ENCODE assay signal across 15 cellular contexts in the genomic region with DNA sequence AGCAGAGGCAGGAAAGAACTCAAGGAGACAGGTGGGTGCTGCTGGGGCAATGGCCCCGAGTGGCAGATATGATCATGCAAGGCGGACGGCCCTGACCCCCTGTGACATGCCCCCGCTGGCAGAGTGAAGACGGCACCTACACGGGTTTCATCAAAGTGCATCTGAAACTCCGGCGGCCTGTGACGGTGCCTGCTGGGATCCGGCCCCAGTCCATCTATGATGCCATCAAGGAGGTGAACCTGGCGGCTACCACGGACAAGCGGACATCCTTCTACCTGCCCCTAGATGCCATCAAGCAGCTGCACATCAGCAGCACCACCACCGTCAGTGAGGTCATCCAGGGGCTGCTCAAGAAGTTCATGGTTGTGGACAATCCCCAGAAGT. TPM values are rescaled to one million over a fixed set of nuclear protein-coding genes. Genes with fewer than 3 reads are reported as not detected.
DNase-seq lines count a peak whose midpoint lies in the region; ATAC-seq and TF ChIP-seq lines count a peak whose summit lies in the region.
"Had no signal": no experiment of that assay in that cellular context is flagged by ENCODE, and none has a peak within 500 bp of the region (broad histone marks: within the 10 kb centered on the region; RNA-seq: fewer than 3 reads in every experiment).

No MANE protein-coding gene starts in this region.

- no peak overlapping the region for H3K4me3 Mint-ChIP-seq in activated CD4-positive, alpha-beta T cell treated with anti-CD3 and anti-CD28 coated beads, Interleukin-2, amount 10 ng/mL, durations not matched to agents 24 days and 14 days
- no peak overlapping the region for H3K4me3 Mint-ChIP-seq in CD8-positive, alpha-beta memory T cell
- no peak overlapping the region for H3K4me3 Mint-ChIP-seq in natural killer cell
- H3K4me3 Mint-ChIP-seq: type B pancreatic cell had no signal

- no peaks in the 10 kb centered on the region for H3K9me3 Mint-ChIP-seq in activated CD4-positive, alpha-beta T cell treated with anti-CD3 and anti-CD28 coated beads, Interleukin-2, amount 10 ng/mL, durations not matched to agents 24 days and 14 days
- H3K9me3 Mint-ChIP-seq in CD8-positive, alpha-beta memory T cell = no peaks in the 10 kb centered on the region
- no peaks in the 10 kb centered on the region for H3K9me3 Mint-ChIP-seq in activated naive CD4-positive, alpha-beta T cell treated with anti-CD3 and anti-CD28 coated beads, Interleukin-2, amount 50 U/mL, for 72 hours
- H3K9me3 Mint-ChIP-seq in natural killer cell = no peaks in the 10 kb centered on the region
- H3K9me3 Mint-ChIP-seq: activated T-helper 2 cell treated with anti-CD3 and anti-CD28 coated beads, Interferon-gamma antibody, Interleukin-2, Interleukin-4, amounts not matched to agents 10 μg/mL and 5 μg/mL and 100 μg/mL, durations not matched to agents 14 hours and 24 hours and 36 hours; dendritic cell treated with granulocyte-macrophage colony-stimulating factor and Interleukin-4, amounts not matched to agents 40 ng/mL and 50 ng/mL, for 4 days; type B pancreatic cell had no signal

- no peaks in the 10 kb centered on the region for H3K27me3 Mint-ChIP-seq in activated CD4-positive, alpha-beta T cell treated with anti-CD3 and anti-CD28 coated beads, Interleukin-2, amount 10 ng/mL, durations not matched to agents 24 days and 14 days
- peaks cover 0 to 1% of the 10 kb centered on the region in 2 donors for H3K27me3 Mint-ChIP-seq in CD8-positive, alpha-beta memory T cell
- H3K27me3 Mint-ChIP-seq in natural killer cell (ENCODE audit: low read depth in 2 of 2) = no peaks in the 10 kb centered on the region
- H3K27me3 Mint-ChIP-seq: dendritic cell treated with granulocyte-macrophage colony-stimulating factor and Interleukin-4, amounts not matched to agents 40 ng/mL and 50 ng/mL, for 4 days had no signal

- H3K9me3 ChIP-seq in CD8-positive, alpha-beta memory T cell (ENCODE audit: low read length) = no peaks in the 10 kb centered on the region
- no peaks in the 10 kb centered on the region for H3K9me3 ChIP-seq in Karpas-422 (ENCODE audit: low read length)
- H3K9me3 ChIP-seq: heart left ventricle, ovary, right atrium auricular region had no signal

- H3K27ac Mint-ChIP-seq in activated CD4-positive, alpha-beta T cell treated with anti-CD3 and anti-CD28 coated beads, Interleukin-2, amount 10 ng/mL, durations not matched to agents 24 days and 14 days = peak overlapping the region; percentile 100
- peak overlapping the region in 5 of 8 donors; percentile 96 to 100 (median 99) for H3K27ac Mint-ChIP-seq in CD8-positive, alpha-beta memory T cell
- peak overlapping the region; percentile 100 for H3K27ac Mint-ChIP-seq in activated naive CD4-positive, alpha-beta T cell treated with anti-CD3 and anti-CD28 coated beads, Interleukin-2, amount 50 U/mL, for 72 hours
- peak overlapping the region; percentile 90 to 100 for H3K27ac Mint-ChIP-seq in natural killer cell
- H3K27ac Mint-ChIP-seq: type B pancreatic cell had no signal

- no peak overlapping the region for H3K9ac ChIP-seq in Karpas-422 (ENCODE audit: low read length)
- H3K9ac ChIP-seq: GM23248 had no signal

- peaks cover 67% of the 10 kb centered on the region for H3K36me3 ChIP-seq in CD8-positive, alpha-beta memory T cell (ENCODE audit: insufficient read depth, low read length)
- 0 out of 2 replicates have a peak, but pooled peaks cover 3% of the 10 kb centered on the region for H3K36me3 ChIP-seq in Karpas-422 (ENCODE audit: insufficient read depth, low read length)
- H3K36me3 ChIP-seq: ovary had no signal

- no peak for DNase-seq in activated CD4-positive, alpha-beta T cell treated with anti-CD3 and anti-CD28 coated beads, Interleukin-2, amount 10 ng/mL, durations not matched to agents 24 days and 14 days
- no peak for DNase-seq in activated CD4-positive, alpha-beta T cell treated with anti-CD3 and anti-CD28 coated beads for 1 hour
- no peak for DNase-seq in CD8-positive, alpha-beta memory T cell
- no peak for DNase-seq in activated naive CD4-positive, alpha-beta T cell treated with anti-CD3 and anti-CD28 coated beads, Interleukin-2, amount 50 U/mL, for 72 hours (ENCODE audit: low spot score in 2 of 2)
- DNase-seq in natural killer cell = no peak
- no peak for DNase-seq in Karpas-422
- DNase-seq in ACHN = no peak

- no peak overlapping the region for H3K4me2 ChIP-seq in Karpas-422 (ENCODE audit: low read depth, low read length, poor library complexity, severe bottlenecking)

- no peaks in the 10 kb centered on the region for H4K20me1 ChIP-seq in Karpas-422 (ENCODE audit: insufficient read depth, low read depth, low read length)

- CTCF ChIA-PET in CD8-positive, alpha-beta memory T cell (lab: Charles Lee) = interaction anchor here (0.8 to 19.1 kb wide), 15 partner anchors 9 to 114 kb away, joined by 3 to 503 read pairs (median 7); a partner anchor contains a TSS

- H3K4me1 ChIP-seq in CD8-positive, alpha-beta memory T cell (ENCODE audit: insufficient read depth, low read length) = peaks cover 49% of the 10 kb centered on the region
- peaks cover 15% of the 10 kb centered on the region for H3K4me1 ChIP-seq in Karpas-422 (ENCODE audit: low read length)

- peaks cover 83% of the 10 kb centered on the region for H3K4me1 Mint-ChIP-seq in activated CD4-positive, alpha-beta T cell treated with anti-CD3 and anti-CD28 coated beads, Interleukin-2, amount 10 ng/mL, durations not matched to agents 24 days and 14 days
- H3K4me1 Mint-ChIP-seq in CD8-positive, alpha-beta memory T cell = peaks cover 58 to 84% (median 72%) of the 10 kb centered on the region in 3 donors
- peaks cover 62 to 66% of the 10 kb centered on the region in 2 donors for H3K4me1 Mint-ChIP-seq in natural killer cell

- H3K4me3 ChIP-seq in CD8-positive, alpha-beta memory T cell (ENCODE audit: low read length) = no peak overlapping the region
- H3K4me3 ChIP-seq in Karpas-422 (ENCODE audit: low read length) = no peak overlapping the region
- H3K4me3 ChIP-seq: GM23248, heart left ventricle, ovary, right atrium auricular region had no signal

- no peak overlapping the region for H3K27ac ChIP-seq in CD8-positive, alpha-beta memory T cell (ENCODE audit: low read depth, low read length)
- no peak overlapping the region for H3K27ac ChIP-seq in Karpas-422 (ENCODE audit: low read length)
- H3K27ac ChIP-seq: GM23248, ovary, right atrium auricular region had no signal

- H3K36me3 Mint-ChIP-seq in activated CD4-positive, alpha-beta T cell treated with anti-CD3 and anti-CD28 coated beads, Interleukin-2, amount 10 ng/mL, durations not matched to agents 24 days and 14 days (ENCODE audit: low read depth) = peaks cover 84% of the 10 kb centered on the region
- H3K36me3 Mint-ChIP-seq in CD8-positive, alpha-beta memory T cell = peaks cover 7 to 90% (median 26%) of the 10 kb centered on the region in 3 donors
- H3K36me3 Mint-ChIP-seq in activated naive CD4-positive, alpha-beta T cell treated with anti-CD3 and anti-CD28 coated beads, Interleukin-2, amount 50 U/mL, for 72 hours = peaks cover 60 to 75% of the 10 kb centered on the region in 2 donors
- no peaks in the 10 kb centered on the region for H3K36me3 Mint-ChIP-seq in natural killer cell

- POLR2A ChIA-PET in CD8-positive, alpha-beta memory T cell (lab: Charles Lee) = interaction anchor here (2.9 to 6.4 kb wide), 2 partner anchors 27 to 33 kb away, joined by 14 to 45 read pairs; no protein-coding TSS in a partner anchor

- no peaks in the 10 kb centered on the region for H3K9me2 ChIP-seq in Karpas-422 (replicated peaks; ENCODE audit: insufficient read depth, low read length)

- no peaks in the 10 kb centered on the region for H3K27me3 ChIP-seq in CD8-positive, alpha-beta memory T cell (ENCODE audit: insufficient read depth, low read length, poor library complexity, severe bottlenecking)
- H3K27me3 ChIP-seq in Karpas-422 (ENCODE audit: low read length) = no peaks in the 10 kb centered on the region
- H3K27me3 ChIP-seq: heart left ventricle, ovary, right atrium auricular region had no signal

- no peak for ATAC-seq in activated naive CD4-positive, alpha-beta T cell treated with anti-CD3 and anti-CD28 coated beads, Interleukin-2, amount 50 U/mL, for 72 hours
- ATAC-seq in natural killer cell = no peak
- ATAC-seq in GM21786 (IDR thresholded peaks at IDR 0.05; ENCODE audit: unreplicated experiment) = no peak

- H3K79me2 ChIP-seq in Karpas-422 (ENCODE audit: low read length) = peaks cover 15% of the 10 kb centered on the region

- intact Hi-C loops in activated CD4-positive, alpha-beta T cell treated with anti-CD3 and anti-CD28 coated beads, Interleukin-2, amount 10 ng/mL, durations not matched to agents 24 days and 14 days (cut with micrococcal nuclease) = no loop called here
- intact Hi-C loops in natural killer cell (cut with micrococcal nuclease) = loop anchor here (5.0 kb wide), 1 partner anchor 1297 kb away; no protein-coding TSS in a partner anchor

- TF ChIP-seq CTCF in natural killer cell (IDR thresholded peaks at IDR 0.05) = no peak

- in situ Hi-C loops in ACHN (cut with HindIII; ENCODE audit: low pct_ligation_motif_present, low pct_unique_long_range_greater_than_20kb, low sequenced_read_pairs) = no loop called here

- H2AFZ ChIP-seq in Karpas-422 (ENCODE audit: low read length) = no peak overlapping the region
- H2AFZ ChIP-seq: GM23248 had no signal

RNA-seq across cellular contexts. Expression of a gene that starts 28.0 kb away (rescaled TPM):
- total RNA-seq in activated CD4-positive, alpha-beta T cell treated with anti-CD3 and anti-CD28 coated beads, Interleukin-2, amount 10 ng/mL, durations not matched to agents 24 days and 14 days = 86.6 and 89.4 TPM in 2 replicates
- total RNA-seq in CD8-positive, alpha-beta memory T cell = 10 to 100 TPM; 82.7 to 88.7 TPM
- 35.3 TPM for polyA plus RNA-seq in CD8-positive, alpha-beta memory T cell
- 100 to 1,000 TPM in 1 of 2 donors, 10 to 100 TPM in 1; 87.1 to 111 TPM for total RNA-seq in activated naive CD4-positive, alpha-beta T cell treated with anti-CD3 and anti-CD28 coated beads, Interleukin-2, amount 50 U/mL, for 72 hours
- 10 to 100 TPM; 31.8 to 34.6 (median 32.7) TPM for total RNA-seq in natural killer cell
- 51.8 and 106 TPM in 2 replicates for total RNA-seq in Karpas-422 (2014; rRNA removed; shearing (Covaris generic); ENCODE audit: low replicate concordance)

RNA-seq across cellular contexts. Expression of a gene that starts 51.1 kb away (rescaled TPM):
- total RNA-seq in activated CD4-positive, alpha-beta T cell treated with anti-CD3 and anti-CD28 coated beads, Interleukin-2, amount 10 ng/mL, durations not matched to agents 24 days and 14 days = 16.5 and 16.9 TPM in 2 replicates
- total RNA-seq in CD8-positive, alpha-beta memory T cell = 10 to 100 TPM; 11.0 to 11.7 TPM
- not detected for polyA plus RNA-seq in CD8-positive, alpha-beta memory T cell
- total RNA-seq in activated naive CD4-positive, alpha-beta T cell treated with anti-CD3 and anti-CD28 coated beads, Interleukin-2, amount 50 U/mL, for 72 hours = 10 to 100 TPM in 1 of 2 donors, 1 to 10 TPM in 1; 2.8 to 12.8 TPM
- under 1 TPM; 0.16 to 0.66 (median 0.43) TPM for total RNA-seq in natural killer cell
- 0.93 and 2.4 TPM in 2 replicates for total RNA-seq in Karpas-422 (2014; rRNA removed; shearing (Covaris generic); ENCODE audit: low replicate concordance)
